8 cellular contexts compared by ENCODE assay signal in the genomic region with DNA sequence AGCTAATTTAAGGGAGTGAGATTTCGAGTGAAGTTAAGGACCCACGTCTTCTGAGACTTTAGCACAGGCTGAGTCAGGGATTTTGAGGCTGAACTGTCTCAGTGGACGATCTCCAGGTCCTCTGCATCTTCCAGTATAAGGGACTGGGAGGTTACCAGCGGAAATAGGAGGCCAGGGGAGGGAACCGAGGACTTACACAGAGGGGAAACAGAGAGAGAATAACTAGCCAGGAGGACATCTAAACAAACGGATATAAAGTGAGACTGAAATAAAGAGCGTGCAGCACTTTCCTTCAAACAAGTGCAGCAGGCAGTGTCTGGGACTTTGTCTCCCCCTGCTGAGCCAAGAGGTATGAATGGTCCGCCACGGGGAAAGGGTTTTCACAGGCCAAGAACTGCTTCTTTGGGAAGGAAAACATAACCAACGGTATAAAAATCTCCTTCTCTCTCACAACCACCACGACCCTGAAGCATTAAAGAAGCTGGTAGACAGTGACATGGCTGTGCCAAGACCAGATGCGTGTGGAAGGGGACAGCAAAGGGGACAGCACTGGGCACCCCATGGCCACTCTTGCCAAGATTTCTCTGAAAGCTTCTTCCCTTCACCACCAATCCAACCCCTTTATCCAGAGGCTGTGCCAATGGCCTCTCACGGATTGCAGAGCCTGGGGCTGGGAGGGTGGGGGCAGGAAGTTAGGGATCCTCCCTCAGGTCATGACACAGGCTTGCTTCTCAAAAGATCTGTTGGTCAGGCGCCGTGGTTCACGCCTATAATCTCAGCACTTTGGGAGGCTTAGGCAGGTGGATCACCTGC.
DNase-seq lines count a peak whose midpoint lies in the region; ATAC-seq and TF ChIP-seq lines count a peak whose summit lies in the region.

No MANE protein-coding gene starts in this region.

- in situ Hi-C loops in gastrocnemius medialis (cut with MboI; ENCODE audit: low sequenced_read_pairs in 4 of 4), result no loop called here

- H3K4me1 Mint-ChIP-seq in brain, result peaks cover 15% of the 10 kb centered on the region

- ATAC-seq in gastrocnemius medialis (peak; percentile 82 to 87), HG03571 (IDR thresholded peaks at IDR 0.05; ENCODE audit: unreplicated experiment) (no peak)

- no peaks in the 10 kb centered on the region for H4K20me1 ChIP-seq in Loucy (ENCODE audit: insufficient read depth, low read length, poor library complexity, severe bottlenecking)

- DNase-seq in Daoy (ENCODE audit: low read depth) (peak; percentile 54), T-helper 2 cell (peak in 4 of 5 experiments; percentile 8 to 67 (median 28)), hypothalamus (lab: John Stamatoyannopoulos, UW) (peak in 37 of 51 donors; percentile 8 to 74 (median 46)), gastrocnemius medialis (peak; percentile 42 to 43), NCI-H526 treated with DMSO at 0.1 percent for 48 hours (lab: John Stamatoyannopoulos, UW) (no peak)

- H3K27me3 ChIP-seq in Loucy (ENCODE audit: insufficient read depth, low read length, poor library complexity, severe bottlenecking) (no peaks in the 10 kb centered on the region), gastrocnemius medialis (no peaks in the 10 kb centered on the region)

- no peak overlapping the region for H2AFZ ChIP-seq in Loucy (ENCODE audit: low read length)

- peak; percentile 70 for TF ChIP-seq CTCF in Loucy (conservative IDR thresholded peaks at IDR 0.05; ENCODE audit: low read length)
- TF ChIP-seq CTCF in brain (conservative IDR thresholded peaks at IDR 0.05), result peak; percentile 70 to 80
- TF ChIP-seq CTCF in gastrocnemius medialis (IDR thresholded peaks at IDR 0.05 in 4 of 5, conservative IDR thresholded peaks at IDR 0.05 in 1 of 5), result peak in 4 of 5 experiments; percentile 33 to 63 (median 51)

- no peak overlapping the region for H3K27ac ChIP-seq in gastrocnemius medialis

- H3K4me2 ChIP-seq in Loucy (ENCODE audit: low read depth, low read length, poor library complexity, severe bottlenecking), result no peak overlapping the region

- H3F3A ChIP-seq in Loucy (ENCODE audit: low read depth), result no peaks in the 10 kb centered on the region

- H3K9me3 Mint-ChIP-seq in brain, result no peaks in the 10 kb centered on the region

- H3K27me3 Mint-ChIP-seq in brain, result no peaks in the 10 kb centered on the region

- H3K79me2 ChIP-seq in Loucy (ENCODE audit: insufficient read depth, low read length), result no peaks in the 10 kb centered on the region

- no peaks in the 10 kb centered on the region for H3K9me2 ChIP-seq in Loucy (replicated peaks; ENCODE audit: low read depth, low read length)

- no peak overlapping the region for H3K4me3 Mint-ChIP-seq in brain

- no peak overlapping the region for H3K27ac Mint-ChIP-seq in brain

- H3K4me1 ChIP-seq in Loucy (ENCODE audit: insufficient read depth, low read length, poor library complexity, severe bottlenecking) (no peaks in the 10 kb centered on the region), gastrocnemius medialis (peaks cover 0 to 3% of the 10 kb centered on the region in 2 donors)

- no peak overlapping the region for H3K9ac ChIP-seq in Loucy (ENCODE audit: low read depth, low read length, poor library complexity, severe bottlenecking)

- TF ChIP-seq POLR2A in gastrocnemius medialis (IDR thresholded peaks at IDR 0.05), result no peak

- intact Hi-C loops in gastrocnemius medialis (cut with DNase I; ENCODE audit: low total_unique reads), result loop anchor here (2.0 to 10.0 kb wide), 2 partner anchors 152 to 262 kb away; a partner anchor contains a TSS

- H3K36me3 ChIP-seq in Loucy (ENCODE audit: insufficient read depth, low read length) (no peaks in the 10 kb centered on the region), gastrocnemius medialis (no peaks in the 10 kb centered on the region)

- H3K36me3 Mint-ChIP-seq in brain, result peaks cover 3% of the 10 kb centered on the region

- H3K4me3 ChIP-seq in Loucy (ENCODE audit: low read length, poor library complexity, severe bottlenecking) (no peak overlapping the region), gastrocnemius medialis (peak overlapping the region in 1 of 4 donors; percentile 20)

- H3K9me3 ChIP-seq in Loucy (ENCODE audit: insufficient read depth, low read depth, low read length), result no peaks in the 10 kb centered on the region
- H3K9me3 ChIP-seq in gastrocnemius medialis, result no peaks in the 10 kb centered on the region
